In the genomic region with DNA sequence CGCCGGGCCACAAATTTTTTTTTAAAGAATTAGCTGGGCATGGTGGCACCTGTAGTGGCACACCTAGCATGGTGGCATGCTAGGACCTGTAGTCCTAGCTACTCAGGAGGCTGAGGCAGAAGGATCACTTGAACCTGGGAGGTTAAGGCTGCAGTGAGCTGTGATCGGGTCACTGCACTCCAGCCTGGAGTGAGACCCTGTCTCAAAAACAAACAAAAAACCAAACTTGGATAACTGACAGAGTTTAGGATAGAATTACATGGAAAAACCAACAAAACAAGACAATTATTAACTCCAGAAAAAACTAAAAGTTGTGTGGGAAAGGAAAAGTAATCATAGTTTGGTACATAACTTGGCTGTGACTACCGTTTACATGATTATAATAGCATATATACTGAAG, we compare ENCODE assay signal across 13 cellular contexts. TPM values are rescaled to one million over a fixed set of nuclear protein-coding genes. Genes with fewer than 3 reads are reported as not detected.
DNase-seq lines count a peak whose midpoint lies in the region; ATAC-seq, FAIRE-seq and TF ChIP-seq lines count a peak whose summit lies in the region.
"Had no signal": no experiment of that assay in that cellular context is flagged by ENCODE, and none has a peak within 500 bp of the region (broad histone marks: within the 10 kb centered on the region; RNA-seq: fewer than 3 reads in every experiment).

No MANE protein-coding gene starts in this region.

- H3K4me1 Mint-ChIP-seq in activated naive CD4-positive, alpha-beta T cell treated with anti-CD3 and anti-CD28 coated beads, Interleukin-2, amount 50 U/mL, for 24 hours: peaks cover 24% of the 10 kb centered on the region
- H3K4me1 Mint-ChIP-seq in activated CD8-positive, alpha-beta T cell treated with anti-CD3 and anti-CD28 coated beads for 36 hours (ENCODE audit: low read depth): peaks cover 24% of the 10 kb centered on the region
- peaks cover 7% of the 10 kb centered on the region for H3K4me1 Mint-ChIP-seq in type B pancreatic cell (ENCODE audit: unreplicated experiment)

- H3K27me3 Mint-ChIP-seq in activated naive CD4-positive, alpha-beta T cell treated with anti-CD3 and anti-CD28 coated beads, Interleukin-2, amount 50 U/mL, for 24 hours: no peaks in the 10 kb centered on the region
- no peaks in the 10 kb centered on the region for H3K27me3 Mint-ChIP-seq in activated CD8-positive, alpha-beta T cell treated with anti-CD3 and anti-CD28 coated beads for 36 hours
- H3K27me3 Mint-ChIP-seq in type B pancreatic cell: no peaks in the 10 kb centered on the region

- CTCF ChIA-PET in activated CD8-positive, alpha-beta T cell treated with anti-CD3 and anti-CD28 coated beads for 36 hours (lab: Charles Lee): interaction anchor here (1.0 to 5.5 kb wide), 7 partner anchors 16 to 118 kb away, joined by 3 to 93 read pairs (median 5); a partner anchor contains a TSS
- CTCF ChIA-PET in HepG2 (lab: Yijun Ruan, JAX; ENCODE audit: low intra/inter-chr PET ratio, low total read pairs): no interaction called here

- ATAC-seq in activated CD8-positive, alpha-beta T cell treated with anti-CD3 and anti-CD28 coated beads for 36 hours: no peak
- no peak for ATAC-seq in HepG2

- peak overlapping the region; percentile 97 for H3K4me2 ChIP-seq in HepG2 (ENCODE audit: low read depth, low read length)

- peak in 1 of 2 experiments; percentile 20; a peak in 2 of 4 replicates for TF ChIP-seq EP300 in HepG2 (IDR thresholded peaks at IDR 0.05; ENCODE audit: low read depth in 2 of 2, low read length in 2 of 2)
- no peak for TF ChIP-seq EP300 in HepG2 (CRISPR knock-in tag; IDR thresholded peaks at IDR 0.05; ENCODE audit: borderline replicate concordance)

- peak overlapping the region; percentile 96 for H3K4me3 Mint-ChIP-seq in activated naive CD4-positive, alpha-beta T cell treated with anti-CD3 and anti-CD28 coated beads, Interleukin-2, amount 50 U/mL, for 24 hours
- H3K4me3 Mint-ChIP-seq in activated CD8-positive, alpha-beta T cell treated with anti-CD3 and anti-CD28 coated beads for 36 hours: peak overlapping the region; percentile 95
- peak overlapping the region; percentile 68 for H3K4me3 Mint-ChIP-seq in type B pancreatic cell

- no peak overlapping the region for H2AFZ ChIP-seq in HepG2 (ENCODE audit: low read length)

- H3K36me3 ChIP-seq in HepG2 (replicated peaks in 1 of 2; ENCODE audit: control insufficient read depth in 1 of 2, insufficient read depth in 2 of 2, low read length in 2 of 2): no peaks in the 10 kb centered on the region
- H3K36me3 ChIP-seq in prostate gland: no peaks in the 10 kb centered on the region

- H3K9ac ChIP-seq in HepG2 (ENCODE audit: insufficient read depth, low read depth, low read length): peak overlapping the region; percentile 94

- H3K27ac ChIP-seq in HepG2 (ENCODE audit: extremely low read length, insufficient read depth, low read length) (peak overlapping the region; percentile 91), prostate gland (no peak overlapping the region)
- H3K27ac ChIP-seq: testis had no signal

- H3K4me1 ChIP-seq in HepG2 (ENCODE audit: insufficient read depth, low read length) (peaks cover 53% of the 10 kb centered on the region), prostate gland (replicated peaks) (no peaks in the 10 kb centered on the region)

- H3K9me3 Mint-ChIP-seq in activated naive CD4-positive, alpha-beta T cell treated with anti-CD3 and anti-CD28 coated beads, Interleukin-2, amount 50 U/mL, for 24 hours: no peaks in the 10 kb centered on the region
- H3K9me3 Mint-ChIP-seq in activated CD8-positive, alpha-beta T cell treated with anti-CD3 and anti-CD28 coated beads for 36 hours: no peaks in the 10 kb centered on the region
- no peaks in the 10 kb centered on the region for H3K9me3 Mint-ChIP-seq in type B pancreatic cell

- BruUV-seq in HepG2 (replicated peaks; lab: Mats Ljungman, UMichigan): no TSS peak

- FAIRE-seq in HepG2 (lab: Jason Lieb, UNC): peak; percentile 32
- no peak for FAIRE-seq in GM19239 (lab: Jason Lieb, UNC)
- FAIRE-seq: HTR-8/SVneo had no signal

- peaks cover 5% of the 10 kb centered on the region for H4K20me1 ChIP-seq in HepG2 (ENCODE audit: insufficient read depth, low read length)

- H3K36me3 Mint-ChIP-seq in activated naive CD4-positive, alpha-beta T cell treated with anti-CD3 and anti-CD28 coated beads, Interleukin-2, amount 50 U/mL, for 24 hours: peaks cover 4% of the 10 kb centered on the region
- peaks cover 14% of the 10 kb centered on the region for H3K36me3 Mint-ChIP-seq in activated CD8-positive, alpha-beta T cell treated with anti-CD3 and anti-CD28 coated beads for 36 hours (ENCODE audit: low read depth)
- no peaks in the 10 kb centered on the region for H3K36me3 Mint-ChIP-seq in type B pancreatic cell

- POLR2A ChIA-PET in activated CD8-positive, alpha-beta T cell treated with anti-CD3 and anti-CD28 coated beads for 36 hours (lab: Charles Lee): interaction anchor here (1.1 to 5.0 kb wide), 4 partner anchors 9 to 225 kb away, joined by 5 to 19 read pairs (median 8); a partner anchor contains a TSS
- POLR2A ChIA-PET in HepG2 (lab: Yijun Ruan, JAX): interaction anchor here (1.2 to 5.8 kb wide), 3 partner anchors 35 to 250 kb away, joined by 5 to 75 read pairs (median 12); a partner anchor contains a TSS

- DNase-seq in activated naive CD4-positive, alpha-beta T cell treated with anti-CD3 and anti-CD28 coated beads, Interleukin-2, amount 50 U/mL, for 16 hours: no peak
- DNase-seq in activated CD8-positive, alpha-beta T cell treated with anti-CD3 and anti-CD28 coated beads for 36 hours: no peak
- DNase-seq in HepG2 (ENCODE audit: low spot score) (no peak), type B pancreatic cell (ENCODE audit: extremely low spot score, unreplicated experiment) (no peak), GM19239 (ENCODE audit: insufficient read length, low spot score) (no peak), prostate gland (ENCODE audit: low spot score) (no peak), HCEC 1CT (no peak)
- DNase-seq: GF-D8, NCI-H146, T-helper 9 cell, testis had no signal

- 49% methylated on average over 4 of the region's 4 CpGs for WGBS in HepG2 (ENCODE audit: low lambda C conversion rate)
- WGBS in prostate gland: 77% methylated on average over 4 of the region's 4 CpGs

- intact Hi-C loops in activated CD8-positive, alpha-beta T cell treated with anti-CD3 and anti-CD28 coated beads for 36 hours (cut with micrococcal nuclease): no loop called here
- intact Hi-C loops in HepG2 (cut with micrococcal nuclease; ENCODE audit: unreplicated experiment) (no loop called here), prostate gland (cut with DNase I) (no loop called here)

- in situ Hi-C loops in HepG2 (cut with HindIII; ENCODE audit: extremely low pct_ligation_motif_present, low pct_unique_long_range_greater_than_20kb): no loop called here

- H3K4me3 ChIP-seq in HepG2 (replicated peaks in 1 of 3; ENCODE audit: insufficient read depth in 1 of 3, low read depth in 2 of 3, low read length in 3 of 3): peak overlapping the region; percentile 34 to 90 (median 35); a peak in 4 of 6 replicates
- no peak overlapping the region for H3K4me3 ChIP-seq in prostate gland
- H3K4me3 ChIP-seq: testis had no signal

- TF ChIP-seq POLR2A in HepG2 (IDR thresholded peaks at IDR 0.05; ENCODE audit: insufficient read depth in 1 of 2, low read depth in 2 of 2, low read length in 2 of 2) (no peak), prostate gland (IDR thresholded peaks at IDR 0.05) (no peak)

- H3K27ac Mint-ChIP-seq in activated naive CD4-positive, alpha-beta T cell treated with anti-CD3 and anti-CD28 coated beads, Interleukin-2, amount 50 U/mL, for 24 hours: no peak overlapping the region
- peak overlapping the region; percentile 92 for H3K27ac Mint-ChIP-seq in activated CD8-positive, alpha-beta T cell treated with anti-CD3 and anti-CD28 coated beads for 36 hours
- peak overlapping the region; percentile 93 for H3K27ac Mint-ChIP-seq in type B pancreatic cell

- H3K27me3 ChIP-seq in HepG2 (ENCODE audit: control insufficient read depth in 1 of 2, insufficient read depth in 2 of 2, low read length in 2 of 2) (no peaks in the 10 kb centered on the region; a peak in 2 of 5 replicates), prostate gland (replicated peaks; ENCODE audit: insufficient read depth) (no peaks in the 10 kb centered on the region)
- H3K27me3 ChIP-seq: testis had no signal

- H3K9me3 ChIP-seq in HepG2 (ENCODE audit: low read length) (no peaks in the 10 kb centered on the region), prostate gland (no peaks in the 10 kb centered on the region)
- H3K9me3 ChIP-seq: testis had no signal

- TF ChIP-seq RAD21 in HepG2 (CRISPR knock-in tag; IDR thresholded peaks at IDR 0.05): no peak

- TF ChIP-seq CTCF in activated CD8-positive, alpha-beta T cell treated with anti-CD3 and anti-CD28 coated beads for 36 hours (IDR thresholded peaks at IDR 0.05): no peak
- TF ChIP-seq CTCF in HepG2 (CRISPR knock-in tag; IDR thresholded peaks at IDR 0.05) (no peak), type B pancreatic cell (conservative IDR thresholded peaks at IDR 0.05) (no peak), prostate gland (IDR thresholded peaks at IDR 0.05) (no peak)

- peaks cover 25% of the 10 kb centered on the region for H3K79me2 ChIP-seq in HepG2 (ENCODE audit: insufficient read depth, low read length)

RNA-seq across cellular contexts. Expression of a gene that starts 1.6 kb away (rescaled TPM):
- total RNA-seq in activated CD8-positive, alpha-beta T cell treated with anti-CD3 and anti-CD28 coated beads for 36 hours: 100 to 1,000 TPM; 222 to 229 TPM
- 92.1 and 109 TPM in 2 replicates for total RNA-seq in HepG2 (2016; rRNA removed; fragmentation: Illumina TruSeq; extraction: Trizol)
- 30.7 and 32.1 TPM in 2 replicates for total RNA-seq in HepG2 (2016; cell fraction: cytosol; rRNA removed; fragmentation: Illumina TruSeq; extraction: Trizol; ENCODE audit: low read depth)
- 93.7 and 102 TPM in 2 replicates for total RNA-seq in HepG2 (2016; cell fraction: insoluble cytoplasmic fraction; rRNA removed; fragmentation: Illumina TruSeq; extraction: Trizol)
- total RNA-seq in HepG2 (2016; cell fraction: membrane; rRNA removed; fragmentation: Illumina TruSeq; extraction: Trizol): 40.1 and 45.4 TPM in 2 replicates
- 117 and 122 TPM in 2 replicates for total RNA-seq in HepG2 (2016; cell fraction: nucleus; rRNA removed; fragmentation: Illumina TruSeq; extraction: Trizol)
- polyA plus RNA-seq in HepG2 (2011; rRNA removed): 37.3 and 43.8 TPM in 2 replicates
- polyA plus RNA-seq in HepG2 (2011; cell fraction: cytosol; rRNA removed): 20.7 and 26.9 TPM in 2 replicates
- 67.5 and 77.8 TPM in 2 replicates for polyA plus RNA-seq in HepG2 (2011; cell fraction: nucleus; rRNA removed)
- 46.4 and 55.2 TPM in 2 replicates for polyA plus RNA-seq in HepG2 (2012)
- 12.3 and 18.6 TPM in 2 replicates for polyA plus RNA-seq in HepG2 (2016; cell fraction: cytosol; fragmentation: Illumina TruSeq; extraction: Trizol; ENCODE audit: low read depth)
- polyA plus RNA-seq in HepG2 (2016; cell fraction: insoluble cytoplasmic fraction; fragmentation: Illumina TruSeq; extraction: Trizol; ENCODE audit: low read depth): 85.8 and 89.0 TPM in 2 replicates
- polyA plus RNA-seq in HepG2 (2016; cell fraction: membrane; fragmentation: Illumina TruSeq; extraction: Trizol; ENCODE audit: low read depth): 27.6 and 32.5 TPM in 2 replicates
- 97.6 and 113 TPM in 2 replicates for polyA plus RNA-seq in HepG2 (2016; cell fraction: nucleus; fragmentation: Illumina TruSeq; extraction: Trizol; ENCODE audit: insufficient read depth, low read depth)
- 26.0 and 106 TPM in 2 replicates for polyA minus RNA-seq in HepG2 (2011; rRNA and poly(A)+ RNA removed; ENCODE audit: low replicate concordance)
- 21.5 and 23.9 TPM in 2 replicates for polyA minus RNA-seq in HepG2 (2011; cell fraction: cytosol; rRNA and poly(A)+ RNA removed)
- 213 and 290 TPM in 2 replicates for polyA minus RNA-seq in HepG2 (2011; cell fraction: nucleus; rRNA and poly(A)+ RNA removed)
- total RNA-seq in type B pancreatic cell (ENCODE audit: low replicate concordance): 26.5 and 58.5 TPM in 2 replicates
- 100 to 1,000 TPM in 1 of 2 donors, 10 to 100 TPM in 1; 92.4 to 141 TPM for total RNA-seq in prostate gland

RNA-seq across cellular contexts. Expression of a gene that starts 42.5 kb away (rescaled TPM):
- 100 to 1,000 TPM; 134 to 140 TPM for total RNA-seq in activated CD8-positive, alpha-beta T cell treated with anti-CD3 and anti-CD28 coated beads for 36 hours
- total RNA-seq in HepG2 (2016; rRNA removed; fragmentation: Illumina TruSeq; extraction: Trizol) (159 and 209 TPM in 2 replicates), type B pancreatic cell (ENCODE audit: low replicate concordance) (101 TPM in 2 replicates), prostate gland (10 to 100 TPM; 45.5 to 84.3 TPM)
- 56.0 and 58.0 TPM in 2 replicates for total RNA-seq in HepG2 (2016; cell fraction: cytosol; rRNA removed; fragmentation: Illumina TruSeq; extraction: Trizol; ENCODE audit: low read depth)
- 164 and 215 TPM in 2 replicates for total RNA-seq in HepG2 (2016; cell fraction: insoluble cytoplasmic fraction; rRNA removed; fragmentation: Illumina TruSeq; extraction: Trizol)
- total RNA-seq in HepG2 (2016; cell fraction: membrane; rRNA removed; fragmentation: Illumina TruSeq; extraction: Trizol): 60.5 and 64.6 TPM in 2 replicates
- 55.8 and 67.5 TPM in 2 replicates for total RNA-seq in HepG2 (2016; cell fraction: nucleus; rRNA removed; fragmentation: Illumina TruSeq; extraction: Trizol)
- polyA plus RNA-seq in HepG2 (2011; rRNA removed): 34.2 and 50.7 TPM in 2 replicates
- polyA plus RNA-seq in HepG2 (2011; cell fraction: cytosol; rRNA removed): 25.8 and 33.0 TPM in 2 replicates
- 5.1 and 8.3 TPM in 2 replicates for polyA plus RNA-seq in HepG2 (2011; cell fraction: nucleus; rRNA removed)
- polyA plus RNA-seq in HepG2 (2012): 55.8 and 87.1 TPM in 2 replicates
- 51.9 and 59.2 TPM in 2 replicates for polyA plus RNA-seq in HepG2 (2016; cell fraction: cytosol; fragmentation: Illumina TruSeq; extraction: Trizol; ENCODE audit: low read depth)
- 176 and 191 TPM in 2 replicates for polyA plus RNA-seq in HepG2 (2016; cell fraction: insoluble cytoplasmic fraction; fragmentation: Illumina TruSeq; extraction: Trizol; ENCODE audit: low read depth)
- 52.6 and 60.1 TPM in 2 replicates for polyA plus RNA-seq in HepG2 (2016; cell fraction: membrane; fragmentation: Illumina TruSeq; extraction: Trizol; ENCODE audit: low read depth)
- 76.4 and 93.0 TPM in 2 replicates for polyA plus RNA-seq in HepG2 (2016; cell fraction: nucleus; fragmentation: Illumina TruSeq; extraction: Trizol; ENCODE audit: insufficient read depth, low read depth)
- 3.1 and 3.5 TPM in 2 replicates for polyA minus RNA-seq in HepG2 (2011; rRNA and poly(A)+ RNA removed; ENCODE audit: low replicate concordance)
- polyA minus RNA-seq in HepG2 (2011; cell fraction: cytosol; rRNA and poly(A)+ RNA removed): 7.5 and 14.3 TPM in 2 replicates
- 5.8 and 7.6 TPM in 2 replicates for polyA minus RNA-seq in HepG2 (2011; cell fraction: nucleus; rRNA and poly(A)+ RNA removed)

RNA-seq across cellular contexts. Expression of a gene that starts 42.9 kb away (rescaled TPM):
- 10 to 100 TPM; 24.7 to 26.9 TPM for total RNA-seq in activated CD8-positive, alpha-beta T cell treated with anti-CD3 and anti-CD28 coated beads for 36 hours
- total RNA-seq in HepG2 (2016; rRNA removed; fragmentation: Illumina TruSeq; extraction: Trizol) (13.9 and 21.5 TPM in 2 replicates), type B pancreatic cell (ENCODE audit: low replicate concordance) (17.9 and 19.6 TPM in 2 replicates), prostate gland (10 to 100 TPM; 13.6 to 16.3 TPM)
- 10.8 and 15.2 TPM in 2 replicates for total RNA-seq in HepG2 (2016; cell fraction: cytosol; rRNA removed; fragmentation: Illumina TruSeq; extraction: Trizol; ENCODE audit: low read depth)
- 12.3 and 19.7 TPM in 2 replicates for total RNA-seq in HepG2 (2016; cell fraction: insoluble cytoplasmic fraction; rRNA removed; fragmentation: Illumina TruSeq; extraction: Trizol)
- 6.7 and 8.6 TPM in 2 replicates for total RNA-seq in HepG2 (2016; cell fraction: membrane; rRNA removed; fragmentation: Illumina TruSeq; extraction: Trizol)
- 21.7 and 22.1 TPM in 2 replicates for total RNA-seq in HepG2 (2016; cell fraction: nucleus; rRNA removed; fragmentation: Illumina TruSeq; extraction: Trizol)
- 4.2 and 4.7 TPM in 2 replicates for polyA plus RNA-seq in HepG2 (2011; rRNA removed)
- polyA plus RNA-seq in HepG2 (2011; cell fraction: cytosol; rRNA removed): 1.4 and 1.9 TPM in 2 replicates
- polyA plus RNA-seq in HepG2 (2011; cell fraction: nucleus; rRNA removed): 5.6 and 7.8 TPM in 2 replicates
- 4.6 and 5.7 TPM in 2 replicates for polyA plus RNA-seq in HepG2 (2012)
- polyA plus RNA-seq in HepG2 (2016; cell fraction: cytosol; fragmentation: Illumina TruSeq; extraction: Trizol; ENCODE audit: low read depth): 0.23 and 0.41 TPM in 2 replicates
- 6.3 and 6.9 TPM in 2 replicates for polyA plus RNA-seq in HepG2 (2016; cell fraction: insoluble cytoplasmic fraction; fragmentation: Illumina TruSeq; extraction: Trizol; ENCODE audit: low read depth)
- 1.8 TPM in 2 replicates for polyA plus RNA-seq in HepG2 (2016; cell fraction: membrane; fragmentation: Illumina TruSeq; extraction: Trizol; ENCODE audit: low read depth)
- polyA plus RNA-seq in HepG2 (2016; cell fraction: nucleus; fragmentation: Illumina TruSeq; extraction: Trizol; ENCODE audit: insufficient read depth, low read depth): 14.7 and 15.8 TPM in 2 replicates
- 7.4 and 8.7 TPM in 2 replicates for polyA minus RNA-seq in HepG2 (2011; rRNA and poly(A)+ RNA removed; ENCODE audit: low replicate concordance)
- 4.7 and 4.9 TPM in 2 replicates for polyA minus RNA-seq in HepG2 (2011; cell fraction: cytosol; rRNA and poly(A)+ RNA removed)
- polyA minus RNA-seq in HepG2 (2011; cell fraction: nucleus; rRNA and poly(A)+ RNA removed): 58.8 and 59.6 TPM in 2 replicates

Comparison
In these comparisons a context has a peak if more than half of its experiments do, and no peak if none do; other contexts are left out.
1. H3K4me3 ChIP-seq: peak in HepG2 (3 of 3); none in prostate gland (0 of 2).
2. Peak in every context shown above with its lines, with median percentiles within 50 percentile points of each other: H3K4me3 Mint-ChIP-seq.